ENCODE assay signal across 8 cellular contexts in the genomic region with DNA sequence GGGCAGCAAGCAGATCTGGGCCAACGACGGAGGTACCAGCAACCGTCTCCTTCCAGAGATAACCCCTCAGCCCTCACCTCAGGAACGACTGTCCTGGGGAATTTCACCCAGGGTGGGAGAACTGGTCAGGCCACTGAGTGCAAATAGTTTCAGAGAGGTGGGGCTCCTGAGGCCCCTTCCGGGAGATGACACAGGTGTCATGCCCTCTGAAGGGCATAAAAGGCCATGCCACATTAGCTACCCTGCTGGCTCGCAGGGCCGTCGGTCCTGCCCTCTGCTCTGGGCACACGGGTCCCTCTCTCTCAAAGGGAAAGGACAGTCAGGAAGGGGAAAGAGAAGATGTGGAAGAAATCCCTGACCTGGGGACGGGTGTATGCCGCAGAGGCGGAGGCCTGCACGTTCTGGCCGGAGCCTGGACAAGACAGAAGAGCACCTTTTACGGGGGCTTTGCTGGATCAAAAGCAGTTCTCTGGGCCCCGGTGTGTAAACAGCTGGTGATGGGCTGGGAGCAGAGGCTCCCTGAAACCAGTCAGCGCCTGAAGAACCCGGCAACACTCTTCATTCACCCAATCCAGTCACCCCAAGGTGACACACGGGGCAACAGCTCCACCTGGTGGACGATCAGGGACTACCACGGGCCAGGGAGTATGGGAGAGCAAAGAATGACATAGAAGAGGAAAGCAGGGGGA. TPM values are rescaled to one million over a fixed set of nuclear protein-coding genes. Genes with fewer than 3 reads are reported as not detected.
DNase-seq lines count a peak whose midpoint lies in the region; ATAC-seq and TF ChIP-seq lines count a peak whose summit lies in the region.

No MANE protein-coding gene starts in this region.

- H3K9me3 ChIP-seq in lower lobe of right lung, result no peaks in the 10 kb centered on the region

- DNase-seq in NCI-H82 (lab: John Stamatoyannopoulos, UW) (peak; percentile 95), coronary artery (ENCODE audit: low spot score) (peak; percentile 89), lower lobe of right lung (peak; percentile 85)
- peak; percentile 92 to 95 for DNase-seq in activated CD4-positive, alpha-beta T cell treated with anti-CD3 and anti-CD28 coated beads, Interleukin-2, amount 50 U/mL, for 4 hours
- DNase-seq in stimulated activated CD4-positive, alpha-beta T cell treated with anti-CD3 and anti-CD28 coated beads, TNF-alpha, amount 100 ng/mL, for 4 hours (ENCODE audit: low read depth in 3 of 3), result peak; percentile 85 to 93 (median 91)

- H3K27ac ChIP-seq in 22Rv1, result no peak overlapping the region
- peak overlapping the region in 1 of 2 donors; percentile 30 for H3K27ac ChIP-seq in coronary artery
- H3K27ac ChIP-seq in lower lobe of right lung, result peak overlapping the region; percentile 90

- peak; percentile 52 for ATAC-seq in GM18502 (IDR thresholded peaks at IDR 0.05; ENCODE audit: poor library complexity, unreplicated experiment)
- ATAC-seq in HG03565 (IDR thresholded peaks at IDR 0.05; ENCODE audit: unreplicated experiment), result peak; percentile 35
- peak; percentile 75 to 77 for ATAC-seq in lower lobe of right lung

- H3K4me1 ChIP-seq in lower lobe of right lung, result peaks cover 89% of the 10 kb centered on the region

- TF ChIP-seq CTCF in 22Rv1 (IDR thresholded peaks at IDR 0.05) (peak; percentile 92), coronary artery (IDR thresholded peaks at IDR 0.05) (peak; percentile 97), lower lobe of right lung (IDR thresholded peaks at IDR 0.05) (peak; percentile 96)

- no peaks in the 10 kb centered on the region for H3K27me3 ChIP-seq in lower lobe of right lung (ENCODE audit: low read depth)

- H3K4me3 ChIP-seq in coronary artery (peak overlapping the region; percentile 16), lower lobe of right lung (peak overlapping the region; percentile 30)

- intact Hi-C loops in lower lobe of right lung (cut with DNase I), result loop anchor here (10.0 kb wide), 1 partner anchor 109 kb away; no protein-coding TSS in a partner anchor

- H3K36me3 ChIP-seq in lower lobe of right lung, result peaks cover 18% of the 10 kb centered on the region

RNA-seq across cellular contexts. Expression of gene TAF8, which starts 6.4 kb away (rescaled TPM):
- total RNA-seq in lower lobe of right lung, result 35.1 TPM
